ENCODE assay signal across 10 cellular contexts in the genomic region with DNA sequence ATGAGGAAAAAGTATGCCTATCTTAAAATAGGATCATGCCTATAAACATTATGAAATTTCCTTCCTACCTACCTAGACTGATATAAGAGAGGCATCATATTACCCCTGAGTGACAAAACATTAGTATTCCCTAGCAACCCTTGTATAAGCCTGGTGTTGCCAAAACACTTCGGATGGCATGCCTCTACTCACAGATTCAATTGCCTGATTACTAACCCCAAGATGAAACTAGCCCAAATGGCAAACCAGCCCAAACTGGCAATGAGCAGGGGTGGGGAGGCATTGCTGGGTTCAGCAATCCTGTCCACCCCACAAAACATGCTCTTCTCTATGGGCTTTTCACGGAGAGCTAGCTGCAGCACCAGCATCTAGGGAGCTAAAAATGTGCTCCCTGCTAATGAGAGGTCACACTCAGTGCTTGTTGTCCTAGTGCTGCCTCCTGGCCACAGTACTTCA. TPM values are rescaled to one million over a fixed set of nuclear protein-coding genes. Genes with fewer than 3 reads are reported as not detected.
DNase-seq lines count a peak whose midpoint lies in the region; ATAC-seq and TF ChIP-seq lines count a peak whose summit lies in the region.
"Had no signal": no experiment of that assay in that cellular context is flagged by ENCODE, and none has a peak within 500 bp of the region (broad histone marks: within the 10 kb centered on the region; RNA-seq: fewer than 3 reads in every experiment).

No MANE protein-coding gene starts in this region.

- POLR2A ChIA-PET in HEK293 (lab: Yijun Ruan, JAX): no interaction called here
- POLR2A ChIA-PET in T-cell (lab: Charles Lee): no interaction called here

- no peaks in the 10 kb centered on the region for H3K36me3 Mint-ChIP-seq in stimulated activated naive B cell treated with anti-CD40 and anti-IgM and Interleukin-4, amounts not matched to agents 10 μg/mL and 1 μg/mL and 100 μg/mL, for 72 hours
- H3K36me3 Mint-ChIP-seq in T-cell: no peaks in the 10 kb centered on the region

- H3K4me3 Mint-ChIP-seq in stimulated activated naive B cell treated with anti-CD40 and anti-IgM and Interleukin-4, amounts not matched to agents 10 μg/mL and 1 μg/mL and 100 μg/mL, for 72 hours: no peak overlapping the region
- no peak overlapping the region for H3K4me3 Mint-ChIP-seq in T-cell

- H3K36me3 ChIP-seq in HEK293 (ENCODE audit: control insufficient read depth in 2 of 2, insufficient read depth in 1 of 2, low read length in 2 of 2): no peaks in the 10 kb centered on the region
- H3K36me3 ChIP-seq in skeletal muscle tissue (ENCODE audit: control insufficient read depth in 3 of 3, insufficient read depth in 3 of 3, low read length in 3 of 3): peaks cover 3 to 16% (median 12%) of the 10 kb centered on the region in 3 donors

- no peaks in the 10 kb centered on the region for H3K27me3 ChIP-seq in skeletal muscle tissue (ENCODE audit: control insufficient read depth in 3 of 3, insufficient read depth in 3 of 3, low read length in 3 of 3)

- no peaks in the 10 kb centered on the region for H3K4me1 Mint-ChIP-seq in stimulated activated naive B cell treated with anti-CD40 and anti-IgM and Interleukin-4, amounts not matched to agents 10 μg/mL and 1 μg/mL and 100 μg/mL, for 72 hours
- no peaks in the 10 kb centered on the region for H3K4me1 Mint-ChIP-seq in T-cell

- ATAC-seq in left cardiac atrium (peak; percentile 35), T-cell (replicated peaks in 1 of 4) (no peak)
- ATAC-seq in stimulated activated naive B cell treated with anti-CD40 and anti-IgM and Interleukin-4, amounts not matched to agents 10 μg/mL and 1 μg/mL and 100 μg/mL, for 72 hours (replicated peaks): no peak

- H3K9me3 Mint-ChIP-seq in stimulated activated naive B cell treated with anti-CD40 and anti-IgM and Interleukin-4, amounts not matched to agents 10 μg/mL and 1 μg/mL and 100 μg/mL, for 72 hours: no peaks in the 10 kb centered on the region
- no peaks in the 10 kb centered on the region for H3K9me3 Mint-ChIP-seq in T-cell

- no peak overlapping the region for H3K27ac Mint-ChIP-seq in stimulated activated naive B cell treated with anti-CD40 and anti-IgM and Interleukin-4, amounts not matched to agents 10 μg/mL and 1 μg/mL and 100 μg/mL, for 72 hours
- H3K27ac Mint-ChIP-seq in T-cell: no peak overlapping the region

- DNase-seq in SW480 (ENCODE audit: low spot score) (peak; percentile 34), left cardiac atrium (no peak), T-cell (no peak)
- DNase-seq in activated CD4-positive, CD25-positive, alpha-beta regulatory T cell treated with anti-CD3 and anti-CD28 coated beads, Interleukin-2, amount 50 U/mL, for 72 hours: no peak
- no peak for DNase-seq in activated effector memory CD4-positive, alpha-beta T cell treated with Interleukin-2 at 50 U/mL for 16 hours
- DNase-seq in stimulated activated naive B cell treated with anti-CD40 and anti-IgM and Interleukin-4, amounts not matched to agents 10 μg/mL and 1 μg/mL and 100 μg/mL, for 72 hours: no peak
- DNase-seq: activated CD4-positive, alpha-beta T cell treated with anti-CD3 and anti-CD28 coated beads for 4 hours; nucleus accumbens had no signal

- H3K27me3 Mint-ChIP-seq in stimulated activated naive B cell treated with anti-CD40 and anti-IgM and Interleukin-4, amounts not matched to agents 10 μg/mL and 1 μg/mL and 100 μg/mL, for 72 hours: peaks cover 4 to 5% of the 10 kb centered on the region in 2 donors
- H3K27me3 Mint-ChIP-seq in T-cell: peaks cover 0 to 7% of the 10 kb centered on the region in 2 donors

- no peak overlapping the region for H3K4me3 ChIP-seq in HEK293 (ENCODE audit: low read depth, low read length)
- peak overlapping the region; percentile 38 to 45 (median 42) for H3K4me3 ChIP-seq in skeletal muscle tissue (ENCODE audit: low read length in 3 of 3)

- intact Hi-C loops in left cardiac atrium (cut with DNase I): no loop called here

- H3K27ac ChIP-seq in HEK293 (ENCODE audit: extremely low read depth, low read depth, low read length) (no peak overlapping the region), skeletal muscle tissue (ENCODE audit: low read depth, low read length) (peak overlapping the region; percentile 79)

- peak overlapping the region in 2 of 3 donors; percentile 34 to 52 for H3K9ac ChIP-seq in skeletal muscle tissue (ENCODE audit: low read depth in 1 of 3, low read length in 3 of 3)

- no peaks in the 10 kb centered on the region for H3K9me3 ChIP-seq in HEK293 (ENCODE audit: control insufficient read depth, insufficient read depth, low read depth, low read length)
- H3K9me3 ChIP-seq in skeletal muscle tissue (ENCODE audit: control insufficient read depth in 3 of 3, low read length in 3 of 3): no peaks in the 10 kb centered on the region

- CTCF ChIA-PET in HEK293 (lab: Yijun Ruan, JAX): interaction anchor here (0.7 kb wide), 1 partner anchor 21 kb away, joined by 3 read pairs; no protein-coding TSS in a partner anchor
- CTCF ChIA-PET in T-cell (lab: Charles Lee): interaction anchor here in 1 of 2 donors (0.6 kb wide), 1 partner anchor 19 kb away, joined by 3 read pairs; no protein-coding TSS in a partner anchor

- no peak for TF ChIP-seq CTCF in HEK293 (tag by site-specific recombination; IDR thresholded peaks at IDR 0.05)

- H3K4me1 ChIP-seq in HEK293 (ENCODE audit: control insufficient read depth, insufficient read depth, low read length) (no peaks in the 10 kb centered on the region; the same call in 1 of the 2 replicates), skeletal muscle tissue (ENCODE audit: control insufficient read depth in 3 of 3, insufficient read depth in 3 of 3, low read length in 3 of 3) (peaks cover 58 to 66% (median 61%) of the 10 kb centered on the region in 3 donors)

TF ChIP-seq in HEK293, 187 proteins besides CTCF, POLR2A, EP300 and RAD21:
- TF ChIP-seq ZNF354C (tag by site-specific recombination; IDR thresholded peaks at IDR 0.05; ENCODE audit: borderline replicate concordance, low read depth) (no peak), TRIM28 (IDR thresholded peaks at IDR 0.05; ENCODE audit: borderline replicate concordance, low read length) (0 out of 2 replicates have a peak, but pooled peaks have one; percentile 64), ZNF571 (tag by site-specific recombination; IDR thresholded peaks at IDR 0.05) (no peak), ZNF600 (tag by site-specific recombination; IDR thresholded peaks at IDR 0.05) (0 out of 2 replicates have a peak, but pooled peaks have one; percentile 17), ZNF548 (tag by site-specific recombination; IDR thresholded peaks at IDR 0.05) (no peak), MZF1 (tag by site-specific recombination; IDR thresholded peaks at IDR 0.05; ENCODE audit: borderline replicate concordance) (peak; percentile 56; the same call in 1 of the 2 replicates), ZNF596 (tag by site-specific recombination; IDR thresholded peaks at IDR 0.05) (no peak), ZNF585B (tag by site-specific recombination; IDR thresholded peaks at IDR 0.05) (no peak), ZNF830 (tag by site-specific recombination; IDR thresholded peaks at IDR 0.05; ENCODE audit: low read depth) (no peak), GLI4 (tag by site-specific recombination; IDR thresholded peaks at IDR 0.05) (no peak), ZNF366 (tag by site-specific recombination; conservative IDR thresholded peaks at IDR 0.05) (no peak), ZFHX2 (tag by site-specific recombination; conservative IDR thresholded peaks at IDR 0.05) (no peak), ZNF544 (tag by site-specific recombination; IDR thresholded peaks at IDR 0.05) (no peak)
- TF ChIP-seq, protein P1, sequence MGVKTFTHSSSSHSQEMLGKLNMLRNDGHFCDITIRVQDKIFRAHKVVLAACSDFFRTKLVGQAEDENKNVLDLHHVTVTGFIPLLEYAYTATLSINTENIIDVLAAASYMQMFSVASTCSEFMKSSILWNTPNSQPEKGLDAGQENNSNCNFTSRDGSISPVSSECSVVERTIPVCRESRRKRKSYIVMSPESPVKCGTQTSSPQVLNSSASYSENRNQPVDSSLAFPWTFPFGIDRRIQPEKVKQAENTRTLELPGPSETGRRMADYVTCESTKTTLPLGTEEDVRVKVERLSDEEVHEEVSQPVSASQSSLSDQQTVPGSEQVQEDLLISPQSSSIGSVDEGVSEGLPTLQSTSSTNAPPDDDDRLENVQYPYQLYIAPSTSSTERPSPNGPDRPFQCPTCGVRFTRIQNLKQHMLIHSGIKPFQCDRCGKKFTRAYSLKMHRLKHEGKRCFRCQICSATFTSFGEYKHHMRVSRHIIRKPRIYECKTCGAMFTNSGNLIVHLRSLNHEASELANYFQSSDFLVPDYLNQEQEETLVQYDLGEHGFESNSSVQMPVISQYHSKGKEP (tag by site-specific recombination; IDR thresholded peaks at IDR 0.05): no peak
- TF ChIP-seq, protein P2, sequence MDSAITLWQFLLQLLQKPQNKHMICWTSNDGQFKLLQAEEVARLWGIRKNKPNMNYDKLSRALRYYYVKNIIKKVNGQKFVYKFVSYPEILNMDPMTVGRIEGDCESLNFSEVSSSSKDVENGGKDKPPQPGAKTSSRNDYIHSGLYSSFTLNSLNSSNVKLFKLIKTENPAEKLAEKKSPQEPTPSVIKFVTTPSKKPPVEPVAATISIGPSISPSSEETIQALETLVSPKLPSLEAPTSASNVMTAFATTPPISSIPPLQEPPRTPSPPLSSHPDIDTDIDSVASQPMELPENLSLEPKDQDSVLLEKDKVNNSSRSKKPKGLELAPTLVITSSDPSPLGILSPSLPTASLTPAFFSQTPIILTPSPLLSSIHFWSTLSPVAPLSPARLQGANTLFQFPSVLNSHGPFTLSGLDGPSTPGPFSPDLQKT (IDR thresholded peaks at IDR 0.05; ENCODE audit: borderline replicate concordance, low read depth, low read length): no peak
- TF ChIP-seq, protein P3, sequence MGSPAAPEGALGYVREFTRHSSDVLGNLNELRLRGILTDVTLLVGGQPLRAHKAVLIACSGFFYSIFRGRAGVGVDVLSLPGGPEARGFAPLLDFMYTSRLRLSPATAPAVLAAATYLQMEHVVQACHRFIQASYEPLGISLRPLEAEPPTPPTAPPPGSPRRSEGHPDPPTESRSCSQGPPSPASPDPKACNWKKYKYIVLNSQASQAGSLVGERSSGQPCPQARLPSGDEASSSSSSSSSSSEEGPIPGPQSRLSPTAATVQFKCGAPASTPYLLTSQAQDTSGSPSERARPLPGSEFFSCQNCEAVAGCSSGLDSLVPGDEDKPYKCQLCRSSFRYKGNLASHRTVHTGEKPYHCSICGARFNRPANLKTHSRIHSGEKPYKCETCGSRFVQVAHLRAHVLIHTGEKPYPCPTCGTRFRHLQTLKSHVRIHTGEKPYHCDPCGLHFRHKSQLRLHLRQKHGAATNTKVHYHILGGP (tag by site-specific recombination; IDR thresholded peaks at IDR 0.05): no peak

RNA-seq across cellular contexts. Expression of gene PALMD, which starts 13.9 kb away (rescaled TPM):
- total RNA-seq in left cardiac atrium (100 to 1,000 TPM in 1 of 2 donors, 10 to 100 TPM in 1; 80.7 to 104 TPM), skeletal muscle tissue (46.4 TPM), T-cell (under 1 TPM in 1 of 5 donors, not detected in 4; 0.15 TPM)

Comparison
In these comparisons a context has a peak if more than half of its experiments do, and no peak if none do; other contexts are left out.
1. ATAC-seq: peak in left cardiac atrium (2 of 2); none in stimulated activated naive B cell treated with anti-CD40 and anti-IgM and Interleukin-4, amounts not matched to agents 10 μg/mL and 1 μg/mL and 100 μg/mL, for 72 hours (0 of 2) and T-cell (0 of 4).
2. RNA of gene PALMD, which starts 13.9 kb away (total RNA-seq): 80.7 to 104 TPM in left cardiac atrium and 46.4 TPM in skeletal muscle tissue (single experiment); 0.15 TPM in T-cell; every median in the first group is over 10 times any median in the second.